9 cellular contexts compared by ENCODE assay signal in the genomic region with DNA sequence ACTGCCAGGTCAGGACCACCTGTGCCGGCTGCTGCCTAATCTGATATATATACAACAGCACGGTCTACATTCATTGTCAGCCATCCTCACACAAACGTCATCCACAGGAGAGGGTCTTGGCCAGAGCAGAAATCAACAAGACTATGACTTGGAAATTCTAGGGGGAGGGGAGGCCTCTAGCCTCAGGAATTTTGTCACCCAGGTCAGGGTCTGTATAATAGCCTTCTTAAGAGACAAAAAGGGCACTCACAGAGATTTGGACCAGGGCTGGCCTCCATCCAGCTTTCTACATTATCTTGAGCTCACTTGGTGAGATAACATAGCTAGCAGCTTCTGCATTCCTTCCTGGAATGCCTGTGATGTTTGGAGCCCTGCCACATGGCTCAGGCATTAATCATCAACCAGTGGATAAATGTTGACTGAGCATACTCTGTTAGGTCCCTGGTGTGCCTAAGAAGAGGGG. TPM values are rescaled to one million over a fixed set of nuclear protein-coding genes. Genes with fewer than 3 reads are reported as not detected.
DNase-seq lines count a peak whose midpoint lies in the region; TF ChIP-seq lines count a peak whose summit lies in the region.
"Had no signal": no experiment of that assay in that cellular context is flagged by ENCODE, and none has a peak within 500 bp of the region (broad histone marks: within the 10 kb centered on the region; RNA-seq: fewer than 3 reads in every experiment).

No MANE protein-coding gene starts in this region.

- no peaks in the 10 kb centered on the region for H3K27me3 ChIP-seq in ovary
- H3K27me3 ChIP-seq: sigmoid colon had no signal

- in situ Hi-C loops in SK-MEL-5 (cut with HindIII; ENCODE audit: low pct_unique_long_range_greater_than_20kb, low sequenced_read_pairs), result no loop called here

- H3K36me3 ChIP-seq in ovary, result no peaks in the 10 kb centered on the region
- H3K36me3 ChIP-seq: sigmoid colon had no signal

- no peaks in the 10 kb centered on the region for H3K9me3 ChIP-seq in ovary
- H3K9me3 ChIP-seq: sigmoid colon had no signal

- TF ChIP-seq EP300 in ovary (IDR thresholded peaks at IDR 0.05), result no peak

- no peak for TF ChIP-seq POLR2A in ovary (IDR thresholded peaks at IDR 0.05)

- DNase-seq in Daoy (ENCODE audit: low read depth), result peak; percentile 92
- peak; percentile 18 for DNase-seq in SK-MEL-5 (ENCODE audit: low read depth, low spot score)
- peak; percentile 82 for DNase-seq in fibroblast of villous mesenchyme (ENCODE audit: low read depth)
- DNase-seq in ovary, result peak; percentile 61 to 85 (median 83)
- DNase-seq in NCI-H526 treated with DMSO at 0.1 percent for 48 hours (lab: John Stamatoyannopoulos, UW), result no peak
- no peak for DNase-seq in occipital lobe (lab: John Stamatoyannopoulos, UW)
- DNase-seq in stimulated activated CD8-positive, alpha-beta memory T cell treated with anti-CD3 and anti-CD28 coated beads, Interleukin-4, amount 100 ng/mL, for 48 hours, result no peak
- no peak for DNase-seq in DMS114 treated with DMSO at 0.1 percent for 48 hours (lab: John Stamatoyannopoulos, UW; ENCODE audit: unreplicated experiment)
- DNase-seq: sigmoid colon had no signal

- intact Hi-C loops in ovary (cut with DNase I), result no loop called here

- H3K4me3 ChIP-seq in fibroblast of villous mesenchyme (ENCODE audit: low read depth, low read length), result no peak overlapping the region
- no peak overlapping the region for H3K4me3 ChIP-seq in ovary
- H3K4me3 ChIP-seq: sigmoid colon had no signal

- TF ChIP-seq CTCF in fibroblast of villous mesenchyme (IDR thresholded peaks at IDR 0.05; ENCODE audit: insufficient read depth, low read depth, low read length), result no peak
- no peak for TF ChIP-seq CTCF in ovary (IDR thresholded peaks at IDR 0.05)

- WGBS in ovary, 3 donors, result 13 to 27% (median 14%) methylated on average over 3 of the region's 3 CpGs

- H3K27ac ChIP-seq in ovary, result peak overlapping the region in 1 of 2 donors; percentile 22

- H3K4me1 ChIP-seq in ovary (ENCODE audit: insufficient read depth), result peaks cover 13% of the 10 kb centered on the region

RNA-seq across cellular contexts. Expression of gene CTIF, which starts 50.4 kb away (rescaled TPM):
- 3.6 and 8.2 TPM in 2 replicates for total RNA-seq in Daoy (2014; rRNA removed; shearing (Covaris generic))
- total RNA-seq in SK-MEL-5 (2014; rRNA removed; shearing (Covaris generic)), result 3.7 and 6.2 TPM in 2 replicates
- 7.9 and 9.4 TPM in 2 replicates for polyA plus RNA-seq in SK-MEL-5 (2015; cell fraction: cytosol; rRNA removed)
- 18.7 and 24.6 TPM in 2 replicates for polyA plus RNA-seq in SK-MEL-5 (2015; cell fraction: nucleus; rRNA removed)
- 71.5 and 86.4 TPM in 2 replicates for total RNA-seq in fibroblast of villous mesenchyme
- 10 to 100 TPM; 26.8 to 94.1 (median 82.3) TPM for total RNA-seq in ovary
- 10 to 100 TPM; 18.5 to 43.1 TPM for polyA plus RNA-seq in ovary
- total RNA-seq in occipital lobe, result 55.1 TPM

Comparison
In these comparisons a context has a peak if more than half of its experiments do, and no peak if none do; other contexts are left out.
1. DNase-seq: peak in Daoy (single experiment), SK-MEL-5 (single experiment), fibroblast of villous mesenchyme (single experiment) and ovary (5 of 5); none in NCI-H526 treated with DMSO at 0.1 percent for 48 hours (single experiment), occipital lobe (single experiment), stimulated activated CD8-positive, alpha-beta memory T cell treated with anti-CD3 and anti-CD28 coated beads, Interleukin-4, amount 100 ng/mL, for 48 hours (single experiment) and DMS114 treated with DMSO at 0.1 percent for 48 hours (single experiment).